8 cellular contexts compared by ENCODE assay signal in genomic region chr11:118530683-118531596, GRCh38. TPM values are rescaled to one million over a fixed set of nuclear protein-coding genes. Genes with fewer than 3 reads are reported as not detected.
DNase-seq lines count a peak whose midpoint lies in the region; ATAC-seq and TF ChIP-seq lines count a peak whose summit lies in the region.

TMEM25 (plus strand) TSS chr11:118531192; CDS start chr11:118531802, 610 bp downstream.

- no peaks in the 10 kb centered on the region for H3K9me3 ChIP-seq in subcutaneous abdominal adipose tissue (ENCODE audit: control insufficient read depth in 5 of 5, low read length in 5 of 5)

- H3K36me3 ChIP-seq in subcutaneous abdominal adipose tissue (ENCODE audit: control insufficient read depth in 5 of 5, insufficient read depth in 5 of 5, low read length in 5 of 5) = no peaks in the 10 kb centered on the region

- H3K4me1 Mint-ChIP-seq in MCF 10A (ENCODE audit: insufficient read depth, unreplicated experiment) = no peaks in the 10 kb centered on the region

- no peaks in the 10 kb centered on the region for H3K27me3 Mint-ChIP-seq in MCF 10A (ENCODE audit: insufficient read depth, unreplicated experiment)

- H3K4me1 ChIP-seq in subcutaneous abdominal adipose tissue (ENCODE audit: control insufficient read depth in 5 of 5, insufficient read depth in 5 of 5, low read length in 5 of 5) = peaks cover 3 to 47% (median 29%) of the 10 kb centered on the region in 5 donors

- in situ Hi-C loops in T47D (cut with HindIII; ENCODE audit: low pct_unique_long_range_greater_than_20kb, low sequenced_read_pairs) = no loop called here

- peaks cover 10% of the 10 kb centered on the region for H3K36me3 Mint-ChIP-seq in MCF 10A (ENCODE audit: insufficient read depth, unreplicated experiment)

- DNase-seq in T47D (ENCODE audit: low read depth in 1 of 2, low spot score in 1 of 2) (peak; percentile 79 to 95), MCF 10A (ENCODE audit: unreplicated experiment) (no peak), RWPE1 (ENCODE audit: low spot score) (peak; percentile 75), glomerular endothelial cell (ENCODE audit: extremely low read depth, low read depth, low spot score) (no peak), nucleus accumbens (lab: John Stamatoyannopoulos, UW) (peak in 52 of 56 donors; percentile 22 to 86 (median 66))
- DNase-seq in activated gamma-delta T cell treated with anti-CD3 and anti-CD28 coated beads, Interleukin-2, amount 50 U/mL, for 16 hours (ENCODE audit: low read depth) = peak; percentile 58

- H3K9ac ChIP-seq in subcutaneous abdominal adipose tissue (ENCODE audit: low read length in 5 of 5) = peak within 1 kb of the TSS in 4 of 5 donors; percentile 13 to 83 (median 72)

- no peak within 1 kb of the TSS for H3K27ac Mint-ChIP-seq in MCF 10A (ENCODE audit: low read depth, unreplicated experiment)

- no peak for TF ChIP-seq CTCF in MCF 10A (IDR thresholded peaks at IDR 0.05; ENCODE audit: unreplicated experiment)
- no peak for TF ChIP-seq CTCF in RWPE1 (conservative IDR thresholded peaks at IDR 0.05; ENCODE audit: low read depth)

- peak; percentile 73 for ATAC-seq in HG03432 (IDR thresholded peaks at IDR 0.05; ENCODE audit: unreplicated experiment)

- peak within 1 kb of the TSS; percentile 64 to 81 (median 73) for H3K4me3 ChIP-seq in subcutaneous abdominal adipose tissue (ENCODE audit: low read depth in 1 of 5, low read length in 5 of 5)

- peak within 1 kb of the TSS; percentile 65 for H3K27ac ChIP-seq in RWPE1
- H3K27ac ChIP-seq in subcutaneous abdominal adipose tissue (ENCODE audit: low read depth, low read length) = no peak within 1 kb of the TSS

- no peak within 1 kb of the TSS for H3K4me3 Mint-ChIP-seq in MCF 10A (ENCODE audit: unreplicated experiment)

- CTCF ChIA-PET in MCF 10A (lab: Yijun Ruan, JAX) = no interaction called here
- CTCF ChIA-PET in RWPE1 (lab: Yijun Ruan, JAX) = interaction anchor here (0.7 kb wide), 1 partner anchor 13 kb away, joined by 3 read pairs; no protein-coding TSS in a partner anchor

- no peaks in the 10 kb centered on the region for H3K9me3 Mint-ChIP-seq in MCF 10A (ENCODE audit: unreplicated experiment)

- POLR2A ChIA-PET in MCF 10A (lab: Yijun Ruan, JAX) (no interaction called here), RWPE1 (lab: Yijun Ruan, JAX; ENCODE audit: low non-redundant PET) (interaction anchor here (0.5 kb wide), 1 partner anchor 280 kb away, joined by 6 read pairs; no protein-coding TSS in a partner anchor)

- intact Hi-C loops in MCF 10A (cut with micrococcal nuclease) = no loop called here

- no TSS peak for BruUV-seq in MCF 10A (replicated peaks; lab: Mats Ljungman, UMichigan)

- no peaks in the 10 kb centered on the region for H3K27me3 ChIP-seq in subcutaneous abdominal adipose tissue (ENCODE audit: control insufficient read depth in 5 of 5, insufficient read depth in 4 of 5, low read length in 5 of 5)

RNA-seq across cellular contexts. Expression of gene TMEM25, which starts in this region (rescaled TPM):
- 0.79 and 0.91 TPM in 2 replicates for total RNA-seq in MCF 10A (2022)
- 23.3 and 30.7 TPM in 2 replicates for total RNA-seq in glomerular endothelial cell

Comparison
In these comparisons a context has a peak if more than half of its experiments do, and no peak if none do; other contexts are left out.
1. RNA of gene TMEM25 (total RNA-seq): 23.3 to 30.7 TPM in glomerular endothelial cell; 0.79 to 0.91 TPM in MCF 10A; every median in the first group is over 10 times any median in the second.
2. DNase-seq: peak in T47D (2 of 2), RWPE1 (single experiment), activated gamma-delta T cell treated with anti-CD3 and anti-CD28 coated beads, Interleukin-2, amount 50 U/mL, for 16 hours (single experiment) and nucleus accumbens (52 of 56); none in MCF 10A (single experiment) and glomerular endothelial cell (single experiment).